ENCODE assay signal across 1 cellular context in the genomic region with DNA sequence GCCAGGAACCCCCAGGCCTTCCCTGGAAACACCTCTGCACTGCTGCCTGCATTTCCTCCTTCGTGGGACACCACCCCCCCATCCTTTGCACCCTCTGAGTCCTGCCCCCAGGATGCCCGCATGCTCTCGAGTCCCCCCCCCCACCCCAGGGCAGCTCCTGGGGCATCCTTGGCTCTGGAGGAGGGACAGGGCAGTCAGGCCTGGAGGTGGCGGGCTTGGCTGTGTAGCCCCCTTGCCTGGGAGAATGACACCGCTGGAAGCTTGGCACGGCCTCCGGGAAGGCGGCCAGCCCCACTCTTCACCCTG.
TF ChIP-seq lines count a peak whose summit lies in the region.

No MANE protein-coding gene starts in this region.

TF ChIP-seq in WTC11, 78 proteins besides CTCF, POLR2A, EP300 and RAD21 (continued from another document):
- TF ChIP-seq, protein P1, sequence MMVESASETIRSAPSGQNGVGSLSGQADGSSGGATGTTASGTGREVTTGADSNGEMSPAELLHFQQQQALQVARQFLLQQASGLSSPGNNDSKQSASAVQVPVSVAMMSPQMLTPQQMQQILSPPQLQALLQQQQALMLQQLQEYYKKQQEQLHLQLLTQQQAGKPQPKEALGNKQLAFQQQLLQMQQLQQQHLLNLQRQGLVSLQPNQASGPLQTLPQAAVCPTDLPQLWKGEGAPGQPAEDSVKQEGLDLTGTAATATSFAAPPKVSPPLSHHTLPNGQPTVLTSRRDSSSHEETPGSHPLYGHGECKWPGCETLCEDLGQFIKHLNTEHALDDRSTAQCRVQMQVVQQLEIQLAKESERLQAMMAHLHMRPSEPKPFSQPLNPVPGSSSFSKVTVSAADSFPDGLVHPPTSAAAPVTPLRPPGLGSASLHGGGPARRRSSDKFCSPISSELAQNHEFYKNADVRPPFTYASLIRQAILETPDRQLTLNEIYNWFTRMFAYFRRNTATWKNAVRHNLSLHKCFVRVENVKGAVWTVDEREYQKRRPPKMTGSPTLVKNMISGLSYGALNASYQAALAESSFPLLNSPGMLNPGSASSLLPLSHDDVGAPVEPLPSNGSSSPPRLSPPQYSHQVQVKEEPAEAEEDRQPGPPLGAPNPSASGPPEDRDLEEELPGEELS (CRISPR knock-in tag; IDR thresholded peaks at IDR 0.05) = no peak
- TF ChIP-seq, protein P2, sequence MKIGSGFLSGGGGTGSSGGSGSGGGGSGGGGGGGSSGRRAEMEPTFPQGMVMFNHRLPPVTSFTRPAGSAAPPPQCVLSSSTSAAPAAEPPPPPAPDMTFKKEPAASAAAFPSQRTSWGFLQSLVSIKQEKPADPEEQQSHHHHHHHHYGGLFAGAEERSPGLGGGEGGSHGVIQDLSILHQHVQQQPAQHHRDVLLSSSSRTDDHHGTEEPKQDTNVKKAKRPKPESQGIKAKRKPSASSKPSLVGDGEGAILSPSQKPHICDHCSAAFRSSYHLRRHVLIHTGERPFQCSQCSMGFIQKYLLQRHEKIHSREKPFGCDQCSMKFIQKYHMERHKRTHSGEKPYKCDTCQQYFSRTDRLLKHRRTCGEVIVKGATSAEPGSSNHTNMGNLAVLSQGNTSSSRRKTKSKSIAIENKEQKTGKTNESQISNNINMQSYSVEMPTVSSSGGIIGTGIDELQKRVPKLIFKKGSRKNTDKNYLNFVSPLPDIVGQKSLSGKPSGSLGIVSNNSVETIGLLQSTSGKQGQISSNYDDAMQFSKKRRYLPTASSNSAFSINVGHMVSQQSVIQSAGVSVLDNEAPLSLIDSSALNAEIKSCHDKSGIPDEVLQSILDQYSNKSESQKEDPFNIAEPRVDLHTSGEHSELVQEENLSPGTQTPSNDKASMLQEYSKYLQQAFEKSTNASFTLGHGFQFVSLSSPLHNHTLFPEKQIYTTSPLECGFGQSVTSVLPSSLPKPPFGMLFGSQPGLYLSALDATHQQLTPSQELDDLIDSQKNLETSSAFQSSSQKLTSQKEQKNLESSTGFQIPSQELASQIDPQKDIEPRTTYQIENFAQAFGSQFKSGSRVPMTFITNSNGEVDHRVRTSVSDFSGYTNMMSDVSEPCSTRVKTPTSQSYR (CRISPR knock-in tag; IDR thresholded peaks at IDR 0.05) = no peak
- TF ChIP-seq ETV6 (CRISPR knock-in tag; IDR thresholded peaks at IDR 0.05) = no peak
- TF ChIP-seq, protein P3, sequence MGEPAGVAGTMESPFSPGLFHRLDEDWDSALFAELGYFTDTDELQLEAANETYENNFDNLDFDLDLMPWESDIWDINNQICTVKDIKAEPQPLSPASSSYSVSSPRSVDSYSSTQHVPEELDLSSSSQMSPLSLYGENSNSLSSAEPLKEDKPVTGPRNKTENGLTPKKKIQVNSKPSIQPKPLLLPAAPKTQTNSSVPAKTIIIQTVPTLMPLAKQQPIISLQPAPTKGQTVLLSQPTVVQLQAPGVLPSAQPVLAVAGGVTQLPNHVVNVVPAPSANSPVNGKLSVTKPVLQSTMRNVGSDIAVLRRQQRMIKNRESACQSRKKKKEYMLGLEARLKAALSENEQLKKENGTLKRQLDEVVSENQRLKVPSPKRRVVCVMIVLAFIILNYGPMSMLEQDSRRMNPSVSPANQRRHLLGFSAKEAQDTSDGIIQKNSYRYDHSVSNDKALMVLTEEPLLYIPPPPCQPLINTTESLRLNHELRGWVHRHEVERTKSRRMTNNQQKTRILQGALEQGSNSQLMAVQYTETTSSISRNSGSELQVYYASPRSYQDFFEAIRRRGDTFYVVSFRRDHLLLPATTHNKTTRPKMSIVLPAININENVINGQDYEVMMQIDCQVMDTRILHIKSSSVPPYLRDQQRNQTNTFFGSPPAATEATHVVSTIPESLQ (CRISPR knock-in tag; IDR thresholded peaks at IDR 0.05) = no peak
- no peak for TF ChIP-seq KAT7 (CRISPR knock-in tag; IDR thresholded peaks at IDR 0.05; ENCODE audit: borderline replicate concordance)
- TF ChIP-seq, protein P4, sequence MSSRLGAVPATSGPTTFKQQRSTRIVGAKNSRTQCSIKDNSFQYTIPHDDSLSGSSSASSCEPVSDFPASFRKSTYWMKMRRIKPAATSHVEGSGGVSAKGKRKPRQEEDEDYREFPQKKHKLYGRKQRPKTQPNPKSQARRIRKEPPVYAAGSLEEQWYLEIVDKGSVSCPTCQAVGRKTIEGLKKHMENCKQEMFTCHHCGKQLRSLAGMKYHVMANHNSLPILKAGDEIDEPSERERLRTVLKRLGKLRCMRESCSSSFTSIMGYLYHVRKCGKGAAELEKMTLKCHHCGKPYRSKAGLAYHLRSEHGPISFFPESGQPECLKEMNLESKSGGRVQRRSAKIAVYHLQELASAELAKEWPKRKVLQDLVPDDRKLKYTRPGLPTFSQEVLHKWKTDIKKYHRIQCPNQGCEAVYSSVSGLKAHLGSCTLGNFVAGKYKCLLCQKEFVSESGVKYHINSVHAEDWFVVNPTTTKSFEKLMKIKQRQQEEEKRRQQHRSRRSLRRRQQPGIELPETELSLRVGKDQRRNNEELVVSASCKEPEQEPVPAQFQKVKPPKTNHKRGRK (CRISPR knock-in tag; IDR thresholded peaks at IDR 0.05; ENCODE audit: borderline replicate concordance) = no peak
- TF ChIP-seq FOXJ3 (CRISPR knock-in tag; IDR thresholded peaks at IDR 0.05; ENCODE audit: borderline replicate concordance) = no peak
- TF ChIP-seq IRF2 (CRISPR knock-in tag; IDR thresholded peaks at IDR 0.05; ENCODE audit: borderline replicate concordance, low read depth) = no peak
- no peak for TF ChIP-seq CREB1 (CRISPR knock-in tag; IDR thresholded peaks at IDR 0.05)
- no peak for TF ChIP-seq NFATC4 (CRISPR knock-in tag; IDR thresholded peaks at IDR 0.05)
- no peak for TF ChIP-seq ZNF263 (CRISPR knock-in tag; IDR thresholded peaks at IDR 0.05; ENCODE audit: low read depth)
- no peak for TF ChIP-seq ZNF138 (CRISPR knock-in tag; conservative IDR thresholded peaks at IDR 0.05)
- TF ChIP-seq, protein P5, sequence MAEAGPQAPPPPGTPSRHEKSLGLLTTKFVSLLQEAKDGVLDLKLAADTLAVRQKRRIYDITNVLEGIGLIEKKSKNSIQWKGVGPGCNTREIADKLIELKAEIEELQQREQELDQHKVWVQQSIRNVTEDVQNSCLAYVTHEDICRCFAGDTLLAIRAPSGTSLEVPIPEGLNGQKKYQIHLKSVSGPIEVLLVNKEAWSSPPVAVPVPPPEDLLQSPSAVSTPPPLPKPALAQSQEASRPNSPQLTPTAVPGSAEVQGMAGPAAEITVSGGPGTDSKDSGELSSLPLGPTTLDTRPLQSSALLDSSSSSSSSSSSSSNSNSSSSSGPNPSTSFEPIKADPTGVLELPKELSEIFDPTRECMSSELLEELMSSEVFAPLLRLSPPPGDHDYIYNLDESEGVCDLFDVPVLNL (CRISPR knock-in tag; IDR thresholded peaks at IDR 0.05; ENCODE audit: borderline replicate concordance, low read depth) = no peak
- no peak for TF ChIP-seq NR2C2 (CRISPR knock-in tag; IDR thresholded peaks at IDR 0.05)
- no peak for TF ChIP-seq MYBL2 (CRISPR knock-in tag; IDR thresholded peaks at IDR 0.05)
- no peak for TF ChIP-seq FOXP1 (CRISPR knock-in tag; IDR thresholded peaks at IDR 0.05; ENCODE audit: borderline replicate concordance)
